Comparison of ENCODE assay signal across 8 cellular contexts in the genomic region with DNA sequence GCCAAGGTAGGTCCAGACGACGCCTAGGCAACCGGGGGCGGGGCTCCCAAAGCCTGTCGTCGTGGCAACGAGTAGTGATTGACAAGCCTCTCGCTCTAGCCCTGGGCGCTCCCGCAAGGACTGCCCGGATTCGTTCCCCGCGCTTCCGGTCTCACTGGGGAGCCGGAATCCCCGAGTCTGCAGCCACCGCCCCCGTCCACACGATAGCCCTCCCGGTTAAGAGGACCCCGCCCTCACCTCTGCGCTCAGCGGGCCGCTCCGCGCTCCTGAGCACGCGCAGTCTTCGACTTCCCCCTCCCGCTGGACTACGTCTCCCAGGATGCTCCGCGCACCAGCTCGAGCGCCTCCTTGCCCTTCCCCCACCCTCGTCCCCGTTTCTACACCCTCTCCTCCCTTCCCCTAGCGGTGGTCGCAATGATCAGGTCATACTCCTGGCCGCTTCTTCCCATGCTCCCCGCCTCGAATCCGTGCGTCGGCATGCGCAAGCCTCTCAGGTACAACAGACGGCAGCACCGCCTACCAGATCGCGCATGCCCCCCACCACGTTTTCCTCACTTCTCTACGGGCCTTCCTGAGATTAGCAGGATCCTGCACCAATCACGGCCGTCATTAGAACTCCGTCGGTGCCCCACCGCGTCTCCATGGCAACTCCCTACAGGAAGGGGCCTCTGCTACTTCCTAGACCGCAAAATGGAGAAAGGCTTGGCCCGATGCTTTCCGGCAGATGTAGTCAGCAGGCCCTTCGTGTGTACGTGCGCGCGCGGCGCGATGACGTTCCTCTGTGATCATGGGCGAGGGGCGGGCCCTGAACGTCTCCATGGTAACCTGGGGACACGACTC. TPM values are rescaled to one million over a fixed set of nuclear protein-coding genes. Genes with fewer than 3 reads are reported as not detected.
DNase-seq lines count a peak whose midpoint lies in the region; ATAC-seq and TF ChIP-seq lines count a peak whose summit lies in the region.

A gene (minus strand): TSS at position 518 of the 840 bp plus-strand sequence. CDS start 1,946 bp downstream, outside the sequence.

- intact Hi-C loops in Right ventricle myocardium inferior (cut with DNase I) (loop anchor here (2.0 kb wide), 1 partner anchor 14 kb away; a partner anchor contains a TSS), posterior vena cava (cut with DNase I) (no loop called here)

- peak; percentile 78 for ATAC-seq in Right ventricle myocardium inferior

- H3K4me2 ChIP-seq in OCI-LY1 (ENCODE audit: low read length): peak within 1 kb of the TSS; percentile 86

- under 1% methylated on average over 75 of the region's 75 CpGs for WGBS in urinary bladder

- H3K4me3 ChIP-seq in HEK293 (ENCODE audit: low read depth, low read length) (peak within 1 kb of the TSS; percentile 67), OCI-LY1 (ENCODE audit: low read depth, low read length, poor library complexity, severe bottlenecking) (peak within 1 kb of the TSS; percentile 65), urinary bladder (ENCODE audit: low read depth, low read length) (peak within 1 kb of the TSS; percentile 45)

- H3K27ac ChIP-seq in HEK293 (ENCODE audit: extremely low read depth, low read depth, low read length) (peak within 1 kb of the TSS; percentile 77), OCI-LY1 (ENCODE audit: low read depth, low read length, poor library complexity, severe bottlenecking) (peak within 1 kb of the TSS; percentile 90), urinary bladder (ENCODE audit: low read depth) (peak within 1 kb of the TSS; percentile 93)

- peaks cover 8% of the 10 kb centered on the region for H3K4me1 ChIP-seq in HEK293 (ENCODE audit: control insufficient read depth, insufficient read depth, low read length)
- peaks cover 31% of the 10 kb centered on the region for H3K4me1 ChIP-seq in OCI-LY1 (ENCODE audit: insufficient read depth, low read length, severe bottlenecking)
- H3K4me1 ChIP-seq in urinary bladder (ENCODE audit: insufficient read depth): no peaks in the 10 kb centered on the region

- H3K9me2 ChIP-seq in OCI-LY1 (ENCODE audit: low read depth, low read length): no peaks in the 10 kb centered on the region

- CTCF ChIA-PET in HEK293 (lab: Yijun Ruan, JAX): interaction anchor here (0.8 to 1.4 kb wide), 2 partner anchors 9 to 16 kb away, joined by 3 read pairs; no protein-coding TSS in a partner anchor

- H3K9me3 ChIP-seq in HEK293 (ENCODE audit: control insufficient read depth, insufficient read depth, low read depth, low read length) (no peaks in the 10 kb centered on the region), OCI-LY1 (ENCODE audit: low read length) (no peaks in the 10 kb centered on the region)

- H3K27me3 ChIP-seq in OCI-LY1 (ENCODE audit: insufficient read depth, low read length): no peaks in the 10 kb centered on the region

- peak; percentile 100 for DNase-seq in GM04504 (ENCODE audit: low read depth)
- peak; percentile 100 for DNase-seq in activated naive CD4-positive, alpha-beta T cell treated with anti-CD3 and anti-CD28 coated beads, Interleukin-2, amount 50 U/mL, for 16 hours
- DNase-seq in Right ventricle myocardium inferior (ENCODE audit: missing footprints): peak; percentile 100
- peak; percentile 100 for DNase-seq in posterior vena cava (ENCODE audit: low spot score)
- no peak for DNase-seq in NCI-H1694 (lab: John Stamatoyannopoulos, UW)

- H3K36me3 ChIP-seq in HEK293 (ENCODE audit: control insufficient read depth in 2 of 2, insufficient read depth in 1 of 2, low read length in 2 of 2): peaks cover 0 to 33% of the 10 kb centered on the region in 2 experiments; a peak in 2 of 3 replicates
- H3K36me3 ChIP-seq in OCI-LY1 (ENCODE audit: insufficient read depth, low read length): peaks cover 17% of the 10 kb centered on the region; the same call in 1 of the 2 replicates
- no peaks in the 10 kb centered on the region for H3K36me3 ChIP-seq in urinary bladder (ENCODE audit: insufficient read depth)

- H2AFZ ChIP-seq in OCI-LY1 (ENCODE audit: low read length): no peak within 1 kb of the TSS

- H3K79me2 ChIP-seq in OCI-LY1 (ENCODE audit: insufficient read depth, low read length): no peaks in the 10 kb centered on the region

- H3K9ac ChIP-seq in OCI-LY1 (ENCODE audit: low read length): peak within 1 kb of the TSS; percentile 76

- H4K20me1 ChIP-seq in OCI-LY1 (ENCODE audit: insufficient read depth, low read length): no peaks in the 10 kb centered on the region

- TF ChIP-seq CTCF in HEK293 (tag by site-specific recombination; IDR thresholded peaks at IDR 0.05) (peak; percentile 97), OCI-LY1 (IDR thresholded peaks at IDR 0.05; ENCODE audit: low read length) (no peak; the same call in 1 of the 2 replicates)

- peaks cover 5% of the 10 kb centered on the region; the same call in 1 of the 2 replicates for H3F3A ChIP-seq in OCI-LY1 (ENCODE audit: insufficient read depth, low read length)

- POLR2A ChIA-PET in HEK293 (lab: Yijun Ruan, JAX): interaction anchor here (0.6 to 4.9 kb wide), 5 partner anchors 11 to 53 kb away, joined by 3 to 28 read pairs (median 19); a partner anchor contains a TSS

TF ChIP-seq in HEK293, 187 proteins besides CTCF, POLR2A, EP300 and RAD21 (continues in another document):
- TF ChIP-seq GLIS2 (tag by site-specific recombination; IDR thresholded peaks at IDR 0.05) (peak; percentile 94), ZNF791 (tag by site-specific recombination; IDR thresholded peaks at IDR 0.05) (no peak), ZNF658 (tag by site-specific recombination; IDR thresholded peaks at IDR 0.05) (no peak), ZFHX2 (tag by site-specific recombination; conservative IDR thresholded peaks at IDR 0.05) (peak; percentile 72), ZNF626 (tag by site-specific recombination; IDR thresholded peaks at IDR 0.05) (no peak), ZNF214 (tag by site-specific recombination; IDR thresholded peaks at IDR 0.05; ENCODE audit: borderline replicate concordance) (no peak), ZNF174 (tag by site-specific recombination; IDR thresholded peaks at IDR 0.05) (no peak), ZNF211 (tag by site-specific recombination; IDR thresholded peaks at IDR 0.05; ENCODE audit: low read depth) (no peak), ZNF146 (tag by site-specific recombination; IDR thresholded peaks at IDR 0.05) (no peak), ZNF132 (tag by site-specific recombination; IDR thresholded peaks at IDR 0.05; ENCODE audit: borderline replicate concordance) (no peak), ZNF350 (tag by site-specific recombination; IDR thresholded peaks at IDR 0.05) (no peak), ZNF777 (tag by site-specific recombination; IDR thresholded peaks at IDR 0.05; ENCODE audit: borderline replicate concordance) (peak; percentile 100), ZNF707 (tag by site-specific recombination; IDR thresholded peaks at IDR 0.05) (no peak)
- TF ChIP-seq, protein P1, sequence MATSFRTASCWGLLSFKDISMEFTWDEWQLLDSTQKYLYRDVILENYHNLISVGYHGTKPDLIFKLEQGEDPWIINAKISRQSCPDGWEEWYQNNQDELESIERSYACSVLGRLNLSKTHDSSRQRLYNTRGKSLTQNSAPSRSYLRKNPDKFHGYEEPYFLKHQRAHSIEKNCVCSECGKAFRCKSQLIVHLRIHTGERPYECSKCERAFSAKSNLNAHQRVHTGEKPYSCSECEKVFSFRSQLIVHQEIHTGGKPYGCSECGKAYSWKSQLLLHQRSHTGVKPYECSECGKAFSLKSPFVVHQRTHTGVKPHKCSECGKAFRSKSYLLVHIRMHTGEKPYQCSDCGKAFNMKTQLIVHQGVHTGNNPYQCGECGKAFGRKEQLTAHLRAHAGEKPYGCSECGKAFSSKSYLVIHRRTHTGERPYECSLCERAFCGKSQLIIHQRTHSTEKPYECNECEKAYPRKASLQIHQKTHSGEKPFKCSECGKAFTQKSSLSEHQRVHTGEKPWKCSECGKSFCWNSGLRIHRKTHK (tag by site-specific recombination; IDR thresholded peaks at IDR 0.05): no peak
- TF ChIP-seq, protein P2, sequence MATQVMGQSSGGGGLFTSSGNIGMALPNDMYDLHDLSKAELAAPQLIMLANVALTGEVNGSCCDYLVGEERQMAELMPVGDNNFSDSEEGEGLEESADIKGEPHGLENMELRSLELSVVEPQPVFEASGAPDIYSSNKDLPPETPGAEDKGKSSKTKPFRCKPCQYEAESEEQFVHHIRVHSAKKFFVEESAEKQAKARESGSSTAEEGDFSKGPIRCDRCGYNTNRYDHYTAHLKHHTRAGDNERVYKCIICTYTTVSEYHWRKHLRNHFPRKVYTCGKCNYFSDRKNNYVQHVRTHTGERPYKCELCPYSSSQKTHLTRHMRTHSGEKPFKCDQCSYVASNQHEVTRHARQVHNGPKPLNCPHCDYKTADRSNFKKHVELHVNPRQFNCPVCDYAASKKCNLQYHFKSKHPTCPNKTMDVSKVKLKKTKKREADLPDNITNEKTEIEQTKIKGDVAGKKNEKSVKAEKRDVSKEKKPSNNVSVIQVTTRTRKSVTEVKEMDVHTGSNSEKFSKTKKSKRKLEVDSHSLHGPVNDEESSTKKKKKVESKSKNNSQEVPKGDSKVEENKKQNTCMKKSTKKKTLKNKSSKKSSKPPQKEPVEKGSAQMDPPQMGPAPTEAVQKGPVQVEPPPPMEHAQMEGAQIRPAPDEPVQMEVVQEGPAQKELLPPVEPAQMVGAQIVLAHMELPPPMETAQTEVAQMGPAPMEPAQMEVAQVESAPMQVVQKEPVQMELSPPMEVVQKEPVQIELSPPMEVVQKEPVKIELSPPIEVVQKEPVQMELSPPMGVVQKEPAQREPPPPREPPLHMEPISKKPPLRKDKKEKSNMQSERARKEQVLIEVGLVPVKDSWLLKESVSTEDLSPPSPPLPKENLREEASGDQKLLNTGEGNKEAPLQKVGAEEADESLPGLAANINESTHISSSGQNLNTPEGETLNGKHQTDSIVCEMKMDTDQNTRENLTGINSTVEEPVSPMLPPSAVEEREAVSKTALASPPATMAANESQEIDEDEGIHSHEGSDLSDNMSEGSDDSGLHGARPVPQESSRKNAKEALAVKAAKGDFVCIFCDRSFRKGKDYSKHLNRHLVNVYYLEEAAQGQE (tag by site-specific recombination; IDR thresholded peaks at IDR 0.05): 0 out of 2 replicates have a peak, but pooled peaks have one; percentile 41
- TF ChIP-seq, protein P3, sequence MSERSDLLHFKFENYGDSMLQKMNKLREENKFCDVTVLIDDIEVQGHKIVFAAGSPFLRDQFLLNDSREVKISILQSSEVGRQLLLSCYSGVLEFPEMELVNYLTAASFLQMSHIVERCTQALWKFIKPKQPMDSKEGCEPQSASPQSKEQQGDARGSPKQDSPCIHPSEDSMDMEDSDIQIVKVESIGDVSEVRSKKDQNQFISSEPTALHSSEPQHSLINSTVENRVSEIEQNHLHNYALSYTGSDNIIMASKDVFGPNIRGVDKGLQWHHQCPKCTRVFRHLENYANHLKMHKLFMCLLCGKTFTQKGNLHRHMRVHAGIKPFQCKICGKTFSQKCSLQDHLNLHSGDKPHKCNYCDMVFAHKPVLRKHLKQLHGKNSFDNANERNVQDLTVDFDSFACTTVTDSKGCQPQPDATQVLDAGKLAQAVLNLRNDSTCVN (tag by site-specific recombination; optimal IDR thresholded peaks at IDR 0.05): peak; percentile 97

RNA-seq across cellular contexts. Expression of the gene that starts here (rescaled TPM):
- total RNA-seq in Right ventricle myocardium inferior (10.0 TPM), posterior vena cava (10 to 100 TPM; 10.0 to 14.0 TPM), urinary bladder (12.4 TPM)
- polyA plus RNA-seq in urinary bladder: 22.1 TPM
